Comparison of ENCODE assay signal across 3 cellular contexts in genomic region chr4:73885570-73886230, GRCh38.
TF ChIP-seq lines count a peak whose summit lies in the region.

No MANE protein-coding gene starts in this region.

TF ChIP-seq in SK-N-SH, 30 proteins besides CTCF, POLR2A, EP300 and RAD21:
- TF ChIP-seq USF2 (IDR thresholded peaks at IDR 0.05; ENCODE audit: borderline replicate concordance, low read depth, low read length) (no peak), MAX (IDR thresholded peaks at IDR 0.05; ENCODE audit: low read depth) (no peak), RCOR1 (IDR thresholded peaks at IDR 0.05; ENCODE audit: low read length) (no peak), FOXM1 (IDR thresholded peaks at IDR 0.05; ENCODE audit: low read depth) (no peak), TEAD4 (IDR thresholded peaks at IDR 0.05; ENCODE audit: borderline replicate concordance, insufficient read depth) (no peak), NFIC (IDR thresholded peaks at IDR 0.05; ENCODE audit: borderline replicate concordance) (no peak), GATA2 (CRISPR knock-in tag; IDR thresholded peaks at IDR 0.05) (no peak), GABPA (IDR thresholded peaks at IDR 0.05; ENCODE audit: low read depth) (no peak), FOXJ3 (CRISPR knock-in tag; IDR thresholded peaks at IDR 0.05) (no peak), EZH2phosphoT487 (IDR thresholded peaks at IDR 0.05; ENCODE audit: borderline replicate concordance, low read depth) (no peak), FOSL2 (IDR thresholded peaks at IDR 0.05; ENCODE audit: borderline replicate concordance, low read depth) (no peak), IRF3 (IDR thresholded peaks at IDR 0.05; ENCODE audit: low read depth, low read length) (no peak), NRF1 (IDR thresholded peaks at IDR 0.05; ENCODE audit: low read depth, low read length) (no peak), REST (IDR thresholded peaks at IDR 0.05; ENCODE audit: low read depth, low read length) (no peak), POLR2AphosphoS5 (IDR thresholded peaks at IDR 0.05; ENCODE audit: low read depth, low read length) (no peak)

TF ChIP-seq in SK-N-SH treated with all-trans-retinoic acid at 6 μM for 48 hours, 23 proteins besides CTCF, POLR2A, EP300 and RAD21:
- TF ChIP-seq ESRRG (CRISPR knock-in tag; IDR thresholded peaks at IDR 0.05) = no peak
- no peak for TF ChIP-seq ZNF8 (CRISPR knock-in tag; IDR thresholded peaks at IDR 0.05)
- TF ChIP-seq CSDC2 (CRISPR knock-in tag; IDR thresholded peaks at IDR 0.05) = no peak
- no peak for TF ChIP-seq RARB (CRISPR knock-in tag; IDR thresholded peaks at IDR 0.05)
- TF ChIP-seq PPARA (CRISPR knock-in tag; IDR thresholded peaks at IDR 0.05; ENCODE audit: borderline replicate concordance) = no peak
- no peak for TF ChIP-seq ARNTL (CRISPR knock-in tag; IDR thresholded peaks at IDR 0.05; ENCODE audit: borderline replicate concordance, low read depth)
- TF ChIP-seq ZNF565 (CRISPR knock-in tag; conservative IDR thresholded peaks at IDR 0.05; ENCODE audit: low read depth) = no peak
- no peak for TF ChIP-seq CSRNP3 (CRISPR knock-in tag; IDR thresholded peaks at IDR 0.05)
- TF ChIP-seq POU6F1 (CRISPR knock-in tag; IDR thresholded peaks at IDR 0.05; ENCODE audit: borderline replicate concordance, low read depth) = no peak
- no peak for TF ChIP-seq ZFP3 (CRISPR knock-in tag; IDR thresholded peaks at IDR 0.05)
- TF ChIP-seq CREB5 (CRISPR knock-in tag; IDR thresholded peaks at IDR 0.05; ENCODE audit: low read depth) = no peak
- no peak for TF ChIP-seq TSHZ2 (CRISPR knock-in tag; IDR thresholded peaks at IDR 0.05)
- no peak for TF ChIP-seq ISL1 (CRISPR knock-in tag; IDR thresholded peaks at IDR 0.05)
- no peak for TF ChIP-seq ZC3H10 (CRISPR knock-in tag; IDR thresholded peaks at IDR 0.05)
- TF ChIP-seq BACH2 (CRISPR knock-in tag; IDR thresholded peaks at IDR 0.05; ENCODE audit: borderline replicate concordance) = no peak
- TF ChIP-seq ZFP30 (CRISPR knock-in tag; IDR thresholded peaks at IDR 0.05) = no peak
- no peak for TF ChIP-seq SNAI2 (CRISPR knock-in tag; IDR thresholded peaks at IDR 0.05)
TF ChIP-seq in SK-N-SH treated with all-trans-retinoic acid at 6 μM for 48 hours: peak in this region for 0.

TF ChIP-seq in endothelial cell of umbilical vein, 7 proteins besides CTCF, POLR2A, EP300 and RAD21:
- TF ChIP-seq MYC (IDR thresholded peaks at IDR 0.05; ENCODE audit: low read depth, low read length) = no peak
- TF ChIP-seq FOS (IDR thresholded peaks at IDR 0.05; ENCODE audit: borderline replicate concordance, insufficient read depth, low read length) = no peak
- no peak for TF ChIP-seq POLR2AphosphoS5 (IDR thresholded peaks at IDR 0.05; ENCODE audit: insufficient read depth, low read depth, low read length)
- no peak for TF ChIP-seq JUN (IDR thresholded peaks at IDR 0.05; ENCODE audit: borderline replicate concordance, insufficient read depth, insufficient read length, low read depth)
